14 cellular contexts compared by ENCODE assay signal in the genomic region with DNA sequence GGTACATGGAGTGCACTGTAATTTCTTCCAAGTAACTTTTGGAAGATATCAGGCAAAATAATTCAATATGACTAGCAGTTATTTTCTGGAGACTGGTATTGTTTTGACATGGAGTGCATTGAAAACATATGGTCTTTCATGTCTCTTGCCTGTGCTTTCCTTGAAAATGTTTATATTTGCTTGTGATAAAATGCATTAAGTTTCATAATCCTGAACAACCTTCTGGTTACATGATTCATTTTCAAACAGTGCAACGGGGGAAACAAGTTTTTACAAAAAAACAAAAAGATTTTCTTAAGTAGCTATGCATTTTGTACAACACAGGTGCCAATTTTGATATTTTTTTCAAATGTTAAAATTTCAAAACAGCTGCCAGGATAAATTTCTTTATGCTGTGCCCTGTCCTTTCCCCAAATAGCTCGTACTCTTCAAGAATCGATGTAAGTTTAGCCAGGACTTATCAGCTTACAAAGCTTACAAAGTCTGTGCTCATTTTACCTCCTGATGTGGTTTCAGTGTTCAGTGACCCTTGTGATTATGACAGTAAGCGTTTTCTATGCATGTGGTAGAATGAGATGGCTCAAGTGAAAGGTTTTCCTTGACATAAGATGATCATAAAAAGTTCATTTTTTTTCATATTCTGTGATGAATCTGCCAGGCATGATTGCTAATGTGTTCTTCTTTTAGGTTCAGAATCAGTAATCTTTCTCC.
DNase-seq lines count a peak whose midpoint lies in the region; ATAC-seq, FAIRE-seq and TF ChIP-seq lines count a peak whose summit lies in the region.
"Had no signal": no experiment of that assay in that cellular context is flagged by ENCODE, and none has a peak within 500 bp of the region (broad histone marks: within the 10 kb centered on the region; RNA-seq: fewer than 3 reads in every experiment).

No MANE protein-coding gene starts in this region.

- no peak overlapping the region for H3K4ac ChIP-seq in mesenchymal stem cell (ENCODE audit: low read depth in 1 of 2, low read length in 2 of 2)

- intact Hi-C loops in mammary epithelial cell (cut with micrococcal nuclease): loop anchor here (5.0 kb wide), 1 partner anchor 282 kb away; the partner anchor contains the start of gene ITGA4

- H3K9ac ChIP-seq in mesenchymal stem cell (ENCODE audit: low read length) (peak overlapping the region; percentile 5), mammary epithelial cell (ENCODE audit: insufficient read depth, low read length) (no peak overlapping the region)

- no peaks in the 10 kb centered on the region for H4K20me1 ChIP-seq in mammary epithelial cell (ENCODE audit: insufficient read depth, low read length)

- H3K9me3 ChIP-seq in HEK293 (ENCODE audit: control insufficient read depth, insufficient read depth, low read depth, low read length) (no peaks in the 10 kb centered on the region), T-helper 17 cell (ENCODE audit: control insufficient read depth, low read length, poor library complexity, severe bottlenecking) (no peaks in the 10 kb centered on the region), mesenchymal stem cell (ENCODE audit: control insufficient read depth, low read length) (no peaks in the 10 kb centered on the region), mammary epithelial cell (replicated peaks; ENCODE audit: insufficient read depth, low read length) (no peaks in the 10 kb centered on the region)
- H3K9me3 ChIP-seq: spleen had no signal

- H3K79me1 ChIP-seq in mesenchymal stem cell (replicated peaks; ENCODE audit: low read length, poor library complexity, severe bottlenecking): no peaks in the 10 kb centered on the region

- H3K4me3 ChIP-seq in HEK293 (ENCODE audit: low read depth, low read length) (no peak overlapping the region), mesenchymal stem cell (ENCODE audit: insufficient read depth in 1 of 2, low read depth in 1 of 2, low read length in 2 of 2) (no peak overlapping the region), mammary epithelial cell (replicated peaks in 1 of 3; ENCODE audit: insufficient read depth in 1 of 3, low read depth in 2 of 3, low read length in 3 of 3) (no peak overlapping the region)
- H3K4me3 ChIP-seq: K562, spleen had no signal

- H3K27ac ChIP-seq in HEK293 (ENCODE audit: extremely low read depth, low read depth, low read length): no peak overlapping the region
- no peak overlapping the region for H3K27ac ChIP-seq in mesenchymal stem cell (ENCODE audit: low read length, poor library complexity, severe bottlenecking)
- no peak overlapping the region for H3K27ac ChIP-seq in mammary epithelial cell (ENCODE audit: insufficient read depth, low read depth, low read length)
- H3K27ac ChIP-seq: spleen had no signal

- peaks cover 4% of the 10 kb centered on the region for H3K36me3 Mint-ChIP-seq in T-helper 17 cell (ENCODE audit: low read depth)

- no peaks in the 10 kb centered on the region for H3K27me3 ChIP-seq in mesenchymal stem cell (ENCODE audit: control insufficient read depth in 1 of 2, insufficient read depth in 1 of 2, low read length in 2 of 2)
- no peaks in the 10 kb centered on the region for H3K27me3 ChIP-seq in mammary epithelial cell (ENCODE audit: insufficient read depth, low read length)
- H3K27me3 ChIP-seq: spleen had no signal

- H3K27ac Mint-ChIP-seq in T-helper 17 cell: peak overlapping the region; percentile 2

- ATAC-seq in T-helper 17 cell (no peak), omental fat pad (ENCODE audit: low FRiP score) (no peak), HG03039 (IDR thresholded peaks at IDR 0.05; ENCODE audit: unreplicated experiment) (no peak), HG02623 (IDR thresholded peaks at IDR 0.05; ENCODE audit: unreplicated experiment) (no peak)
- ATAC-seq: K562, SK-N-SH treated with all-trans-retinoic acid at 6 μM for 48 hours had no signal

- no peak overlapping the region for H3K4me3 Mint-ChIP-seq in T-helper 17 cell
- H3K4me3 Mint-ChIP-seq: central memory CD8-positive, alpha-beta T cell had no signal

- in situ Hi-C loops in mammary epithelial cell (cut with MboI; ENCODE audit: low sequenced_read_pairs in 2 of 2): no loop called here

- CTCF ChIA-PET in HEK293 (lab: Yijun Ruan, JAX) (interaction anchor here (0.8 kb wide), 1 partner anchor 65 kb away, joined by 3 read pairs; no protein-coding TSS in a partner anchor), mammary epithelial cell (lab: Charles Lee; ENCODE audit: low non-redundant PET) (no interaction called here)

- peak; percentile 91 for FAIRE-seq in GM12891 (lab: Jason Lieb, UNC)
- FAIRE-seq: K562 had no signal

- no peak overlapping the region for H2BK120ac ChIP-seq in mesenchymal stem cell (ENCODE audit: low read depth, low read length)

- H3K4me2 ChIP-seq in mesenchymal stem cell (ENCODE audit: low read length, poor library complexity, severe bottlenecking) (no peak overlapping the region), mammary epithelial cell (ENCODE audit: insufficient read depth, low read depth, low read length) (no peak overlapping the region)

- DNase-seq in GM12891 (ENCODE audit: insufficient read length, low spot score): no peak
- DNase-seq in T-helper 17 cell: no peak
- peak; percentile 25 for DNase-seq in mesenchymal stem cell
- no peak for DNase-seq in omental fat pad (ENCODE audit: low spot score)
- DNase-seq in mammary epithelial cell: no peak
- DNase-seq: head of caudate nucleus, NCI-H345, spleen had no signal

- POLR2A ChIA-PET in HEK293 (lab: Yijun Ruan, JAX): no interaction called here

- H4K91ac ChIP-seq in mesenchymal stem cell (ENCODE audit: low read length): no peak overlapping the region

- whole genome bisulfite sequencing in mesenchymal stem cell: 86% methylated on average over 3 of the region's 4 CpGs
- WGBS in mammary epithelial cell (ENCODE audit: low coverage, missing lambda C conversion rate): 45% methylated on average over 4 of the region's 4 CpGs

- no peak overlapping the region for H2BK5ac ChIP-seq in mesenchymal stem cell (ENCODE audit: low read depth, low read length, poor library complexity, severe bottlenecking)

- H3K4me1 ChIP-seq in HEK293 (ENCODE audit: control insufficient read depth, insufficient read depth, low read length) (no peaks in the 10 kb centered on the region), mesenchymal stem cell (ENCODE audit: control insufficient read depth, insufficient read depth, low read depth, low read length) (no peaks in the 10 kb centered on the region), mammary epithelial cell (ENCODE audit: insufficient read depth, low read length) (no peaks in the 10 kb centered on the region)
- H3K4me1 ChIP-seq: spleen had no signal

- H2AK5ac ChIP-seq in mesenchymal stem cell (ENCODE audit: low read length, severe bottlenecking): no peak overlapping the region

- no peaks in the 10 kb centered on the region for H3K79me2 ChIP-seq in mammary epithelial cell (ENCODE audit: insufficient read depth, low read length)

- no peaks in the 10 kb centered on the region for H3K27me3 Mint-ChIP-seq in T-helper 17 cell
- H3K27me3 Mint-ChIP-seq: central memory CD8-positive, alpha-beta T cell had no signal

- no TSS peak for BruUV-seq in mammary epithelial cell (replicated peaks; lab: Mats Ljungman, UMichigan)

- H4K8ac ChIP-seq in mesenchymal stem cell (ENCODE audit: low read length): no peak overlapping the region

- H3K18ac ChIP-seq in mesenchymal stem cell (ENCODE audit: low read depth in 1 of 2, low read length in 2 of 2): no peak overlapping the region

- no peak overlapping the region for H3K23ac ChIP-seq in mesenchymal stem cell (ENCODE audit: low read length in 2 of 2)

- no peak for TF ChIP-seq POLR2A in GM12891 (IDR thresholded peaks at IDR 0.05; ENCODE audit: low read depth, low read length)

- dilution Hi-C loops in mammary epithelial cell (cut with HindIII; ENCODE audit: low sequenced_read_pairs): no loop called here

- H3K36me3 ChIP-seq in HEK293 (ENCODE audit: control insufficient read depth in 2 of 2, insufficient read depth in 1 of 2, low read length in 2 of 2): no peaks in the 10 kb centered on the region
- no peaks in the 10 kb centered on the region for H3K36me3 ChIP-seq in mesenchymal stem cell (ENCODE audit: control insufficient read depth in 1 of 2, insufficient read depth in 2 of 2, low read depth in 1 of 2, low read length in 2 of 2)
- H3K36me3 ChIP-seq in mammary epithelial cell (ENCODE audit: insufficient read depth, low read length): no peaks in the 10 kb centered on the region
- H3K36me3 ChIP-seq: spleen had no signal

- no peak overlapping the region for H2AFZ ChIP-seq in mesenchymal stem cell (ENCODE audit: low read depth, low read length)
- H2AFZ ChIP-seq in mammary epithelial cell (ENCODE audit: low read depth, low read length): no peak overlapping the region

- H2BK15ac ChIP-seq in mesenchymal stem cell (ENCODE audit: low read depth, poor library complexity, severe bottlenecking): no peak overlapping the region

- peaks cover 7% of the 10 kb centered on the region for H3K4me1 Mint-ChIP-seq in T-helper 17 cell

- TF ChIP-seq CTCF in HEK293 (tag by site-specific recombination; IDR thresholded peaks at IDR 0.05): no peak
- TF ChIP-seq CTCF in omental fat pad (IDR thresholded peaks at IDR 0.05): no peak
- TF ChIP-seq CTCF in mammary epithelial cell (conservative IDR thresholded peaks at IDR 0.05 in 1 of 2, IDR thresholded peaks at IDR 0.05 in 1 of 2; ENCODE audit: extremely low read depth in 1 of 2, insufficient read depth in 1 of 2, low read depth in 1 of 2, low read length in 2 of 2): no peak

- H3K14ac ChIP-seq in mesenchymal stem cell (ENCODE audit: low read length in 2 of 2): no peak overlapping the region

- no peak overlapping the region for H2BK12ac ChIP-seq in mesenchymal stem cell (ENCODE audit: low read length in 2 of 2)

TF ChIP-seq in GM12891, 5 proteins besides CTCF, POLR2A, EP300 and RAD21:
- TF ChIP-seq POU2F2 (IDR thresholded peaks at IDR 0.05; ENCODE audit: low read depth, low read length) (peak; percentile 38; the same call in 1 of the 2 replicates), POLR2AphosphoS5 (IDR thresholded peaks at IDR 0.05; ENCODE audit: low read depth, low read length) (no peak)

TF ChIP-seq in HEK293, 187 proteins besides CTCF, POLR2A, EP300 and RAD21:
- TF ChIP-seq FEZF1 (tag by site-specific recombination; IDR thresholded peaks at IDR 0.05) (peak; percentile 46; the same call in 1 of the 2 replicates), ZNF610 (tag by site-specific recombination; IDR thresholded peaks at IDR 0.05; ENCODE audit: borderline replicate concordance) (no peak)
